In the genomic region with DNA sequence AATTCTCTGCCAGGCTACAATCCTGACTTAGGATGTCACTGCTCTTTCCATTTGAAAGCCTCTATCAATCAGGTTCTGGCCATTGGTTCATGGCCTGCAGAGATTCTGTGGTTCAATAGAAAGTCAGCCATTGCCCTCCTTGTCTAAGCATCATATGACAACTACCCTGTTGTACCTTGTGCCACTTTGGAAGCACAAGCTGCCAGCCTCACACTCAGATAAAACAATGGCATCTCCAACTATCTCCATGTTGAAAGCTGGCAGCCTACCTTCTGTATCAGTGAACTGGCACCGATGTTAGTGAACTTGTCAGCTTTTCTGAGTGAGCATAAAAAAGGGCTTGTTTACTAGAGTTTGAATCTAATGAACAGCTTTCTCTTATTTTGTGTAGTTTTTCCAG, we compare ENCODE assay signal across 18 cellular contexts.
DNase-seq lines count a peak whose midpoint lies in the region; ATAC-seq, FAIRE-seq and TF ChIP-seq lines count a peak whose summit lies in the region.
"Had no signal": no experiment of that assay in that cellular context is flagged by ENCODE, and none has a peak within 500 bp of the region (broad histone marks: within the 10 kb centered on the region; RNA-seq: fewer than 3 reads in every experiment).

No MANE protein-coding gene starts in this region.

- H3K4me3 ChIP-seq in ACC112 (ENCODE audit: low read depth, low read length) (no peak overlapping the region), astrocyte (ENCODE audit: insufficient read depth, low read depth, low read length) (no peak overlapping the region), right cardiac atrium (ENCODE audit: low read length) (no peak overlapping the region)
- H3K4me3 ChIP-seq: A549, BLaER1, GM12878, K562 had no signal

- H3K4me2 ChIP-seq in astrocyte (ENCODE audit: low read length) = no peak overlapping the region
- H3K4me2 ChIP-seq: A549, BLaER1 had no signal

- H3K27ac Mint-ChIP-seq in astrocyte (ENCODE audit: unreplicated experiment) = no peak overlapping the region
- H3K27ac Mint-ChIP-seq: CD14-positive monocyte; CD4-positive, alpha-beta memory T cell; H9 had no signal

- no peaks in the 10 kb centered on the region for H3K9me3 ChIP-seq in astrocyte (ENCODE audit: insufficient read depth, low read depth, low read length)
- H3K9me3 ChIP-seq in right cardiac atrium (ENCODE audit: control insufficient read depth, low read length) = no peaks in the 10 kb centered on the region
- H3K9me3 ChIP-seq: A549, BLaER1 had no signal

- FAIRE-seq in astrocyte (lab: Jason Lieb, UNC) = no peak
- FAIRE-seq: A549, GM12878, H1, K562 had no signal

- no peak overlapping the region for H3K4me3 Mint-ChIP-seq in astrocyte (ENCODE audit: unreplicated experiment)
- H3K4me3 Mint-ChIP-seq: CD14-positive monocyte; CD4-positive, alpha-beta memory T cell; H9 had no signal

- H3K27me3 Mint-ChIP-seq in astrocyte (ENCODE audit: low read depth, unreplicated experiment) = no peaks in the 10 kb centered on the region

- H3K36me3 Mint-ChIP-seq in astrocyte (ENCODE audit: low read depth, unreplicated experiment) = no peaks in the 10 kb centered on the region
- H3K36me3 Mint-ChIP-seq: CD14-positive monocyte; CD4-positive, alpha-beta memory T cell had no signal

- 68% methylated on average over 1 of the region's 1 CpG for WGBS in right cardiac atrium

- H3K27ac ChIP-seq in 22Rv1 = 0 out of 2 replicates have a peak overlapping the region, but pooled peaks have one; percentile 8
- no peak overlapping the region for H3K27ac ChIP-seq in ACC112 (ENCODE audit: low read depth, low read length)
- no peak overlapping the region for H3K27ac ChIP-seq in astrocyte (ENCODE audit: low read depth, low read length)
- H3K27ac ChIP-seq in right cardiac atrium (ENCODE audit: low read length) = no peak overlapping the region
- H3K27ac ChIP-seq: A549, BLaER1, HL-60 had no signal

- no peak overlapping the region for H3K9ac ChIP-seq in astrocyte (ENCODE audit: low read length)
- H3K9ac ChIP-seq: BLaER1 had no signal

- H3K4me1 Mint-ChIP-seq in astrocyte (ENCODE audit: low read depth, unreplicated experiment) = peaks cover 7% of the 10 kb centered on the region
- H3K4me1 Mint-ChIP-seq: CD14-positive monocyte; CD4-positive, alpha-beta memory T cell had no signal

- H3K27me3 ChIP-seq in ACC112 (ENCODE audit: insufficient read depth, low read length) = no peaks in the 10 kb centered on the region
- no peaks in the 10 kb centered on the region for H3K27me3 ChIP-seq in astrocyte (ENCODE audit: insufficient read depth, low read length)
- no peaks in the 10 kb centered on the region for H3K27me3 ChIP-seq in right cardiac atrium (ENCODE audit: control insufficient read depth, insufficient read depth)
- H3K27me3 ChIP-seq: BLaER1 had no signal

- peaks cover 12% of the 10 kb centered on the region for H3K9me3 Mint-ChIP-seq in astrocyte (ENCODE audit: unreplicated experiment)

- H4K20me1 ChIP-seq in astrocyte (ENCODE audit: insufficient read depth, low read length) = no peaks in the 10 kb centered on the region
- H4K20me1 ChIP-seq: BLaER1 had no signal

- no peak for TF ChIP-seq CTCF in 22Rv1 (IDR thresholded peaks at IDR 0.05)
- no peak for TF ChIP-seq CTCF in astrocyte (IDR thresholded peaks at IDR 0.05; ENCODE audit: insufficient read depth, low read depth, low read length)

- intact Hi-C loops in right cardiac atrium (cut with DNase I) = no loop called here

- ATAC-seq in right cardiac atrium = peak; percentile 64 to 89
- ATAC-seq: A549, GM12878, K562 had no signal

- H2AFZ ChIP-seq in ACC112 (ENCODE audit: low read length, unreplicated experiment) = peak overlapping the region; percentile 28
- peak overlapping the region; percentile 61 for H2AFZ ChIP-seq in astrocyte (ENCODE audit: low read depth, low read length)

- H3K79me2 ChIP-seq in ACC112 (ENCODE audit: control insufficient read depth, insufficient read depth, low read length, unreplicated experiment) (no peaks in the 10 kb centered on the region), astrocyte (ENCODE audit: insufficient read depth, low read length) (no peaks in the 10 kb centered on the region)

- H3K36me3 ChIP-seq in ACC112 (ENCODE audit: insufficient read depth, low read length) (no peaks in the 10 kb centered on the region), astrocyte (ENCODE audit: insufficient read depth, low read length) (no peaks in the 10 kb centered on the region)
- H3K36me3 ChIP-seq: BLaER1 had no signal

- no peak for DNase-seq in astrocyte (ENCODE audit: low read depth)
- no peak for DNase-seq in right cardiac atrium
- no peak for DNase-seq in SW480 (ENCODE audit: low spot score)
- DNase-seq in NOMO-1 treated with dmso at 0.1 percent for 144 hours (lab: John Stamatoyannopoulos, UW; ENCODE audit: unreplicated experiment) = no peak
- no peak for DNase-seq in SW 1271 (lab: John Stamatoyannopoulos, UW)
- DNase-seq: CD4-positive, alpha-beta memory T cell; DND-41; EL; H9 had no signal

- H3K4me1 ChIP-seq in ACC112 (ENCODE audit: control insufficient read depth, insufficient read depth, low read length, unreplicated experiment) (peaks cover 10% of the 10 kb centered on the region), astrocyte (ENCODE audit: insufficient read depth, low read length) (no peaks in the 10 kb centered on the region), right cardiac atrium (ENCODE audit: control insufficient read depth, insufficient read depth, low read length) (peaks cover 2% of the 10 kb centered on the region)
- H3K4me1 ChIP-seq: A549, BLaER1 had no signal
